ENCODE assay signal across 7 cellular contexts in the genomic region with DNA sequence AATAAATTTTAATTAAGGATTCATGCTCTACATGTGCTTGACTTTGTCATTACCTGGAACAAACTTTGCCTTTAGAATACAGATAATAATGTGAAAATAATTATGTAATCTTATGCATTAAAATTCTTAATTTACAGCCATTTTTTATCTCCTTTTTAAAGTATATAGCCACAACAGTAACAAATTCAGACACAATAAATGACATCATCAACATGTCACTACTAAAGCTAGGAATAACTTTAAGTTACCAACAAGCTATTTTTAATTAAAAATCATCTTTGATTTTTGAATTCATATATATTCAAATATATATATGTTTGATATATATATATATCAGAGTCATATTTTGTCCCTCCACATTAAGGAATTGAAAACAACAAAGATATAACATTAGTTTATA.
"Had no signal": no experiment of that assay in that cellular context is flagged by ENCODE, and none has a peak within 500 bp of the region (broad histone marks: within the 10 kb centered on the region; RNA-seq: fewer than 3 reads in every experiment).

No MANE protein-coding gene starts in this region.

- H3K36me3 Mint-ChIP-seq: IgD-negative memory B cell had no signal

- H3K27me3 Mint-ChIP-seq: IgD-negative memory B cell had no signal

- H3K4me3 ChIP-seq: GM23248, HAP-1 had no signal

- H3K27ac ChIP-seq: GM23248 had no signal

- FAIRE-seq: HTR-8/SVneo had no signal

- H3K9ac ChIP-seq: GM23248 had no signal

- H3K4me1 ChIP-seq: HAP-1 had no signal

- ATAC-seq: HCT116 had no signal

- H3K9me3 ChIP-seq: HAP-1 had no signal

- H3K27ac Mint-ChIP-seq: IgD-negative memory B cell had no signal

- H3K36me3 ChIP-seq: HAP-1 had no signal

- DNase-seq: GM23248, GOT3, H7 had no signal

- H2AFZ ChIP-seq: GM23248 had no signal

- H3K4me3 Mint-ChIP-seq: IgD-negative memory B cell had no signal

- H3K4me1 Mint-ChIP-seq: IgD-negative memory B cell had no signal
